In the genomic region with DNA sequence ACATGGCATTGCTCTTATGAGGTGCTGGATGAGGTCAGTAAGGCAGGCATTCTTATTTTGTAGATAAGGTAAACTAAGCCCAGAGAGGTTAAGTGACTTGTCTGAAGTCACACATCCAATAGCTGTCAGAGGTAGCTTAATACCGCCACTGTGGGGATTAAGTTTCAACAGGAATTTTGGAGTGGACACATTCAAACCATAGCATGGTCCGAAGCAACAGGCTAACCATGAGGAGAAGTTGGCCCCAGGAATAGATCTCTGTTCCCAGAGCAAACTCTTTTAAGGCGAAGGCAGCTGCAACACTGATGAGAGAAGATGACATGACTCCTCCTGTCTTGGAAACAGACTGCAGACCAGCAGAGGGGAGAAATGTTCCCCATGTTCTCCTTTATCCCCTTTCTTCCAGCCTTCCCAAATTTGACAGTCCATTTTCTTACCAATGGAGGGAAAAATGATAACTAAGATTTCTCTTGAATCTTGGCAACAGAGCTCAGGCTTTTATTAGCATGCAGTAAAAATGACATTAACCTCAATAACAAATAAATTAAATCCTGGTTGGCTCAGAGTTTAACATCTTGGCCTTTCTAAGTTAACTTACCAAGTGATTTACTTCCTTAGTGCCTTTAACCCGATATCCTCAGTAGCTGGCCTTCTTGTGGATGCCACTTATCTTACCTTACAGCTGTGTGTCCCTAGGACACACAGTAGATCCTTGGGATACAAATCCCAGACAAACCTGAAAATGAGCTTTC, we compare ENCODE assay signal across 17 cellular contexts.
"Had no signal": no experiment of that assay in that cellular context is flagged by ENCODE, and none has a peak within 500 bp of the region (broad histone marks: within the 10 kb centered on the region; RNA-seq: fewer than 3 reads in every experiment).

No MANE protein-coding gene starts in this region.

- H3K9me3 ChIP-seq: adrenal gland, ovary had no signal

- H3K4me3 Mint-ChIP-seq: activated T-helper 17 cell treated with anti-CD3 and anti-CD28 coated beads, Interleukin-2, amount 50 U/mL, for 72 hours; memory B cell; stimulated activated naive B cell treated with anti-CD40 and anti-IgM and Interleukin-4, amounts not matched to agents 10 μg/mL and 1 μg/mL and 100 μg/mL, for 72 hours had no signal

- H3K27ac ChIP-seq: adrenal gland, ovary had no signal

- H3K36me3 ChIP-seq: adrenal gland, ovary had no signal

- ATAC-seq: activated T-helper 17 cell treated with anti-CD3 and anti-CD28 coated beads, Interleukin-2, amount 50 U/mL, for 72 hours; left ventricle myocardium superior; SK-N-SH treated with all-trans-retinoic acid at 6 μM for 48 hours; stimulated activated naive B cell treated with anti-CD40 and anti-IgM and Interleukin-4, amounts not matched to agents 10 μg/mL and 1 μg/mL and 100 μg/mL, for 72 hours had no signal

- H3K4me3 ChIP-seq: adrenal gland, ovary had no signal

- H3K27me3 Mint-ChIP-seq: stimulated activated naive B cell treated with anti-CD40 and anti-IgM and Interleukin-4, amounts not matched to agents 10 μg/mL and 1 μg/mL and 100 μg/mL, for 72 hours had no signal

- H3K4me1 Mint-ChIP-seq: activated T-helper 17 cell treated with anti-CD3 and anti-CD28 coated beads, Interleukin-2, amount 50 U/mL, for 72 hours had no signal

- H3K27ac Mint-ChIP-seq: activated T-helper 17 cell treated with anti-CD3 and anti-CD28 coated beads, Interleukin-2, amount 50 U/mL, for 72 hours; memory B cell; stimulated activated naive B cell treated with anti-CD40 and anti-IgM and Interleukin-4, amounts not matched to agents 10 μg/mL and 1 μg/mL and 100 μg/mL, for 72 hours had no signal

- DNase-seq: activated CD4-positive, alpha-beta T cell treated with anti-CD3 and anti-CD28 coated beads for 1 hour; activated CD4-positive, alpha-beta T cell treated with anti-CD3 and anti-CD28 coated beads, Interleukin-2, amount 50 U/mL, for 4 hours; activated naive CD4-positive, alpha-beta T cell treated with anti-CD3 and anti-CD28 coated beads, Interleukin-2, amount 50 U/mL, for 16 hours; activated T-cell treated with anti-CD3 and anti-CD28 coated beads for 4 hours; adrenal gland; hypothalamus; kidney; left ventricle myocardium superior; ovary; stimulated activated CD4-positive, alpha-beta T cell treated with anti-CD3 and anti-CD28 coated beads, Interleukin-15, amount 100 ng/mL, for 24 hours; stimulated activated CD4-positive, alpha-beta T cell treated with anti-CD3 and anti-CD28 coated beads, Interleukin-4, amount 100 ng/mL, for 1 hour; stimulated activated naive B cell treated with anti-CD40 and anti-IgM and Interleukin-4, amounts not matched to agents 10 μg/mL and 1 μg/mL and 100 μg/mL, for 72 hours; T-helper 1 cell; T1000 had no signal

- H3K27me3 ChIP-seq: adrenal gland, ovary had no signal

- H3K36me3 Mint-ChIP-seq: memory B cell; stimulated activated naive B cell treated with anti-CD40 and anti-IgM and Interleukin-4, amounts not matched to agents 10 μg/mL and 1 μg/mL and 100 μg/mL, for 72 hours had no signal

- H3K9me3 Mint-ChIP-seq: activated T-helper 17 cell treated with anti-CD3 and anti-CD28 coated beads, Interleukin-2, amount 50 U/mL, for 72 hours; memory B cell; stimulated activated naive B cell treated with anti-CD40 and anti-IgM and Interleukin-4, amounts not matched to agents 10 μg/mL and 1 μg/mL and 100 μg/mL, for 72 hours had no signal
